8 cellular contexts compared by ENCODE assay signal in the genomic region with DNA sequence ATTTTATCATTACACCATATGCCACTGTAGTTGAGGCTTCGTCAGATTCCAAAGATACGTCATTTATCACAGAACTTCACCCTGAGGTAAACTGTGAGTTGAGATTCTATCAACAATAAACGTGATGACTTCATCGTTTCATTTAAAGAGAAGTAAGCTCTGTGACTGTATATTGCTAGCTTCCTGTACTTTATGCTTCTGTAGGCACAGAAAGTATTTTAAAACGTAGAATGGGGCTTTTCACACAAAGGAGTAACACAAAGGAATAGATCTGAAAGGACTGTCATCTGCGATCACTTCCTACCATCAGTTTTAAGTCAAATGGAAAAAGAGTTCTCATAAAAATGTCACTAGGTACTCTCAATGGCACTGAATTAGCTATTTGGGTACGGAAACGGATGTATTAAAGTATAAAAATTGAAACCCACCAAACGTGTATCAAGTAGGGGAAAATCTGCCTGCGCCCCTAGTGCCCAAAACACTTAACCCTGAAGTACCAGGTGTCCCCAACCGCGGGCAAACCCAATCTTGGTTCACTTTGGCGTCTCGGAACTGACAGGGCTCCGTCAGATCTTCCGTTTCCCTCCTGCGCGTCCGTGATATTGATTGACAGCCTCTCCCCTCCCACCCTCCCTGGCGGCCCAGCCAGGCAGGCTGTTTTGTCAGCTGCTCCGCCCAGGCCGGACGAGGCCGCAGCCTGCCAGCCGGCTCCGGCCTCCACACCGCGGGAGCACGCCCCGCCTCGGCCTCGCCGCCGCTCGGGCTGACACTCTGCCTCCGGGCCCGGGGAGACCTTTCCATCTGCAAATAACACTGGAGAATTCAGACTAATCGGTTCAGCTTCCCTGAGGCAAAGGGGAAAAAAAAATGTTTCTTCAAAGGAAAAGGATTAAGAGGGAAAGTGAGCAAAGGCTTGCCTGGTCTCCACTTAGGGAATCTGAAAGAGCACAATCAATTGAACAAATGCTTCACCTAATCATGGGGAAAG.
A peak's percentile ranks its signal among the peaks of the same experiment; 100 is the strongest.
DNase-seq lines count a peak whose midpoint lies in the region; ATAC-seq and TF ChIP-seq lines count a peak whose summit lies in the region.

No MANE protein-coding gene starts in this region.

- H3K79me2 ChIP-seq in OCI-LY3 (ENCODE audit: low read length) = no peaks in the 10 kb centered on the region

- H3K4me3 ChIP-seq in CD8-positive, alpha-beta memory T cell (ENCODE audit: low read length) = peak overlapping the region; percentile 47
- peak overlapping the region; percentile 90 for H3K4me3 ChIP-seq in OCI-LY3 (ENCODE audit: low read length)
- H3K4me3 ChIP-seq in tibial artery = peak overlapping the region; percentile 49 to 56

- no peaks in the 10 kb centered on the region for H4K20me1 ChIP-seq in OCI-LY3 (ENCODE audit: insufficient read depth, low read length)

- intact Hi-C loops in tibial artery (cut with DNase I; ENCODE audit: low total_unique reads) = no loop called here

- H3K27ac Mint-ChIP-seq in CD8-positive, alpha-beta memory T cell = peak overlapping the region in 6 of 8 donors; percentile 54 to 85 (median 76)
- H3K27ac Mint-ChIP-seq in neural crest cell (ENCODE audit: unreplicated experiment) = no peak overlapping the region

- peaks cover 6 to 24% (median 20%) of the 10 kb centered on the region in 3 donors for H3K4me1 Mint-ChIP-seq in CD8-positive, alpha-beta memory T cell
- peaks cover 30% of the 10 kb centered on the region for H3K4me1 Mint-ChIP-seq in neural crest cell

- no peaks in the 10 kb centered on the region for H3K27me3 ChIP-seq in CD8-positive, alpha-beta memory T cell (ENCODE audit: insufficient read depth, low read length, poor library complexity, severe bottlenecking)
- no peaks in the 10 kb centered on the region for H3K27me3 ChIP-seq in OCI-LY3 (ENCODE audit: low read depth, low read length)
- H3K27me3 ChIP-seq in tibial artery = no peaks in the 10 kb centered on the region

- peak overlapping the region; percentile 45 for H3K27ac ChIP-seq in CD8-positive, alpha-beta memory T cell (ENCODE audit: low read depth, low read length)
- peak overlapping the region; percentile 66 for H3K27ac ChIP-seq in OCI-LY3 (ENCODE audit: low read length)
- peak overlapping the region; percentile 49 to 52 for H3K27ac ChIP-seq in tibial artery

- DNase-seq in CD8-positive, alpha-beta memory T cell = peak in 3 of 5 donors; percentile 8 to 51 (median 22)
- DNase-seq in activated T-helper 1 cell treated with anti-CD3 and anti-CD28 coated beads, Interleukin-2, amount 50 U/mL, for 16 hours (ENCODE audit: low read depth in 1 of 2, low spot score in 1 of 2) = peak; percentile 0 to 4
- peak; percentile 55 for DNase-seq in foreskin melanocyte
- peak; percentile 69 for DNase-seq in neural crest cell (ENCODE audit: low read depth, low spot score)
- DNase-seq in tibial artery = peak; percentile 62 to 78

- H3K36me3 ChIP-seq in CD8-positive, alpha-beta memory T cell (ENCODE audit: insufficient read depth, low read length) = no peaks in the 10 kb centered on the region
- H3K36me3 ChIP-seq in OCI-LY3 (replicated peaks; ENCODE audit: low read depth, low read length) (no peaks in the 10 kb centered on the region), tibial artery (no peaks in the 10 kb centered on the region)

- CTCF ChIA-PET in CD8-positive, alpha-beta memory T cell (lab: Charles Lee) = no interaction called here

- H3K4me1 ChIP-seq in CD8-positive, alpha-beta memory T cell (ENCODE audit: insufficient read depth, low read length) = no peaks in the 10 kb centered on the region
- H3K4me1 ChIP-seq in OCI-LY3 (ENCODE audit: low read length) (peaks cover 16% of the 10 kb centered on the region), tibial artery (peaks cover 0 to 3% (median 0%) of the 10 kb centered on the region in 4 donors)

- TF ChIP-seq CTCF in OCI-LY3 (IDR thresholded peaks at IDR 0.05; ENCODE audit: low read depth, low read length) = peak; percentile 25; the same call in 1 of the 2 replicates
- peak; percentile 37 for TF ChIP-seq CTCF in neural crest cell (conservative IDR thresholded peaks at IDR 0.05)
- no peak for TF ChIP-seq CTCF in tibial artery (IDR thresholded peaks at IDR 0.05)

- H2AFZ ChIP-seq in OCI-LY3 (ENCODE audit: low read depth, low read length) = peak overlapping the region; percentile 100

- no peaks in the 10 kb centered on the region for H3K9me3 Mint-ChIP-seq in CD8-positive, alpha-beta memory T cell
- H3K9me3 Mint-ChIP-seq in neural crest cell = peaks cover 2% of the 10 kb centered on the region

- POLR2A ChIA-PET in CD8-positive, alpha-beta memory T cell (lab: Charles Lee) = no interaction called here

- peak overlapping the region; percentile 68 for H3K9ac ChIP-seq in OCI-LY3 (ENCODE audit: low read length)

- H3K4me2 ChIP-seq in OCI-LY3 (ENCODE audit: low read length) = peak overlapping the region; percentile 87

- H3K9me3 ChIP-seq in CD8-positive, alpha-beta memory T cell (ENCODE audit: low read length) = no peaks in the 10 kb centered on the region
- no peaks in the 10 kb centered on the region for H3K9me3 ChIP-seq in OCI-LY3 (ENCODE audit: insufficient read depth, low read length)
- H3K9me3 ChIP-seq in tibial artery = no peaks in the 10 kb centered on the region

- H3K27me3 Mint-ChIP-seq in CD8-positive, alpha-beta memory T cell = peaks cover 0 to 2% of the 10 kb centered on the region in 2 donors
- H3K27me3 Mint-ChIP-seq in neural crest cell (ENCODE audit: low read depth) = peaks cover 10% of the 10 kb centered on the region

- H3K4me3 Mint-ChIP-seq in CD8-positive, alpha-beta memory T cell = peak overlapping the region; percentile 56 to 92 (median 82)
- peak overlapping the region; percentile 73 for H3K4me3 Mint-ChIP-seq in neural crest cell

- ATAC-seq in GM19395 (IDR thresholded peaks at IDR 0.05; ENCODE audit: unreplicated experiment) = peak; percentile 99
- ATAC-seq in HG03469 (IDR thresholded peaks at IDR 0.05; ENCODE audit: unreplicated experiment) = peak; percentile 97

- H3K36me3 Mint-ChIP-seq in CD8-positive, alpha-beta memory T cell = no peaks in the 10 kb centered on the region
- no peaks in the 10 kb centered on the region for H3K36me3 Mint-ChIP-seq in neural crest cell (ENCODE audit: low read depth)

Comparison
In these comparisons a context has a peak if more than half of its experiments do, and no peak if none do; other contexts are left out.
1. Peak in every context shown above with its lines: DNase-seq, ATAC-seq, H3K4me3 ChIP-seq and H3K27ac ChIP-seq.
2. DNase-seq: peak in every context shown above with its lines; median percentile 70 in tibial artery; 69 in neural crest cell; 55 in foreskin melanocyte; 22 in CD8-positive, alpha-beta memory T cell; 2 in activated T-helper 1 cell treated with anti-CD3 and anti-CD28 coated beads, Interleukin-2, amount 50 U/mL, for 16 hours.
3. CTCF ChIP-seq: peak in OCI-LY3 (single experiment) and neural crest cell (single experiment); none in tibial artery (0 of 2).